Comparison of ENCODE assay signal across 23 cellular contexts in genomic region chr4:171981185-171981584, GRCh38.
A peak's percentile ranks its signal among the peaks of the same experiment; 100 is the strongest.
DNase-seq lines count a peak whose midpoint lies in the region; ATAC-seq and FAIRE-seq lines count a peak whose summit lies in the region.
"Had no signal": no experiment of that assay in that cellular context is flagged by ENCODE, and none has a peak within 500 bp of the region (broad histone marks: within the 10 kb centered on the region; RNA-seq: fewer than 3 reads in every experiment).

No MANE protein-coding gene starts in this region.

- no peak overlapping the region for H3K27ac ChIP-seq in mesendoderm (ENCODE audit: low read depth, low read length)

- no peak overlapping the region for H4K8ac ChIP-seq in mesendoderm (ENCODE audit: low read depth, low read length)

- H3K4ac ChIP-seq in mesendoderm (ENCODE audit: low read depth, low read length): no peak overlapping the region

- no peak overlapping the region for H3K4me3 ChIP-seq in mesendoderm (ENCODE audit: low read length)
- H3K4me3 ChIP-seq: GM23338 had no signal

- no peak overlapping the region for H2AK5ac ChIP-seq in mesendoderm (ENCODE audit: low read length)

- H3K36me3 ChIP-seq in mesendoderm (ENCODE audit: control insufficient read depth, insufficient read depth, low read length): no peaks in the 10 kb centered on the region
- H3K36me3 ChIP-seq: BE2C had no signal

- H3K4me1 ChIP-seq in mesendoderm (ENCODE audit: control insufficient read depth, low read depth, low read length): peaks cover 3% of the 10 kb centered on the region

- H2BK5ac ChIP-seq in mesendoderm (ENCODE audit: low read length): no peak overlapping the region

- peak overlapping the region; percentile 68 for H3K18ac ChIP-seq in mesendoderm (ENCODE audit: low read length)

- DNase-seq in OCI-M1 (lab: John Stamatoyannopoulos, UW) (peak; percentile 17), glomerular visceral epithelial cell (ENCODE audit: extremely low spot score) (peak; percentile 14), mesendoderm (no peak), urothelium cell line (ENCODE audit: low spot score) (peak; percentile 2), NCI-H82 (lab: John Stamatoyannopoulos, UW) (no peak), medulla oblongata (ENCODE audit: extremely low spot score) (no peak), DMS53 treated with DMSO at 0.1 percent for 48 hours (lab: John Stamatoyannopoulos, UW; ENCODE audit: unreplicated experiment) (no peak)
- DNase-seq: ACHN; BE2C; C1 segment of cervical spinal cord; CD4-positive, CD25-positive, alpha-beta regulatory T cell; CD8-positive, alpha-beta memory T cell; COR-L47; DMS 273 treated with DMSO at 0.1 percent for 48 hours; DMS53; H7; HFFc6 had no signal

- no peak overlapping the region for H3K4me2 ChIP-seq in mesendoderm (ENCODE audit: low read length)
- H3K4me2 ChIP-seq: GM23338 had no signal

- ATAC-seq in HG03025 (IDR thresholded peaks at IDR 0.05; ENCODE audit: low FRiP score, unreplicated experiment): no peak
- ATAC-seq: GM23338, HCT116, HepG2 had no signal

- H3K79me2 ChIP-seq in mesendoderm (ENCODE audit: control insufficient read depth, insufficient read depth, low read length): no peaks in the 10 kb centered on the region

- no peak overlapping the region for H3K9ac ChIP-seq in mesendoderm (ENCODE audit: low read length)

- H3K79me1 ChIP-seq in mesendoderm (ENCODE audit: low read length): no peaks in the 10 kb centered on the region

- no peak overlapping the region for H2BK120ac ChIP-seq in mesendoderm (ENCODE audit: low read depth, low read length)

- no peak for FAIRE-seq in urothelium cell line (lab: Jason Lieb, UNC)
- FAIRE-seq: GM12891, GM19239, HepG2 had no signal

- H3K56ac ChIP-seq in mesendoderm (ENCODE audit: low read length): peak overlapping the region; percentile 50

- no peaks in the 10 kb centered on the region for H3K27me3 ChIP-seq in mesendoderm (ENCODE audit: insufficient read depth, low read length, poor library complexity)
- H3K27me3 ChIP-seq: BE2C had no signal

- no peak overlapping the region for H3K23ac ChIP-seq in mesendoderm (ENCODE audit: low read length)

- H4K5ac ChIP-seq in mesendoderm (ENCODE audit: low read length): no peak overlapping the region

- H2BK15ac ChIP-seq in mesendoderm (replicated peaks; ENCODE audit: low read depth): no peak overlapping the region

Comparison
In these comparisons a context has a peak if more than half of its experiments do, and no peak if none do; other contexts are left out.
1. DNase-seq: peak in OCI-M1 (single experiment), glomerular visceral epithelial cell (single experiment) and urothelium cell line (single experiment); none in mesendoderm (single experiment), NCI-H82 (single experiment), medulla oblongata (single experiment) and DMS53 treated with DMSO at 0.1 percent for 48 hours (single experiment).